8 cellular contexts compared by ENCODE assay signal in genomic region chrX:152635941-152636340, GRCh38. TPM values are rescaled to one million over a fixed set of nuclear protein-coding genes. Genes with fewer than 3 reads are reported as not detected.
A peak's percentile ranks its signal among the peaks of the same experiment; 100 is the strongest.
DNase-seq lines count a peak whose midpoint lies in the region; ATAC-seq and TF ChIP-seq lines count a peak whose summit lies in the region.

No MANE protein-coding gene starts in this region.

- in situ Hi-C loops in ACHN (cut with HindIII; ENCODE audit: low pct_ligation_motif_present, low pct_unique_long_range_greater_than_20kb, low sequenced_read_pairs): loop anchor here (25.0 kb wide), 1 partner anchor 176 kb away; no protein-coding TSS in a partner anchor

- H3K27ac ChIP-seq in coronary artery: no peak overlapping the region

- no peaks in the 10 kb centered on the region for H3K36me3 Mint-ChIP-seq in WTC11
- no peaks in the 10 kb centered on the region for H3K36me3 Mint-ChIP-seq in activated naive CD8-positive, alpha-beta T cell treated with anti-CD3 and anti-CD28 coated beads for 36 hours

- H3K4me1 Mint-ChIP-seq in WTC11: peaks cover 35% of the 10 kb centered on the region
- no peaks in the 10 kb centered on the region for H3K4me1 Mint-ChIP-seq in activated naive CD8-positive, alpha-beta T cell treated with anti-CD3 and anti-CD28 coated beads for 36 hours

- CTCF ChIA-PET in WTC11 (lab: Charles Lee): interaction anchor here (2.1 to 4.0 kb wide), 2 partner anchors 34 to 883 kb away, joined by 12 to 22 read pairs; no protein-coding TSS in a partner anchor

- TF ChIP-seq CTCF in GM12874 (IDR thresholded peaks at IDR 0.05; ENCODE audit: insufficient read depth, low read depth, low read length) (peak; percentile 30; the same call in 1 of the 2 replicates), NB4 (IDR thresholded peaks at IDR 0.05; ENCODE audit: low read depth, low read length) (peak; percentile 40), WTC11 (IDR thresholded peaks at IDR 0.05) (peak; percentile 32; the same call in 1 of the 2 replicates), coronary artery (IDR thresholded peaks at IDR 0.05) (no peak)

- H3K27me3 Mint-ChIP-seq in WTC11 (ENCODE audit: low read depth): peaks cover 21% of the 10 kb centered on the region
- H3K27me3 Mint-ChIP-seq in activated naive CD8-positive, alpha-beta T cell treated with anti-CD3 and anti-CD28 coated beads for 36 hours: peaks cover 39% of the 10 kb centered on the region

- peak; percentile 9 for DNase-seq in ACHN
- DNase-seq in NB4 (ENCODE audit: low read depth): peak; percentile 44
- peak; percentile 53 for DNase-seq in WTC11 (ENCODE audit: low spot score)
- DNase-seq in islet precursor cell: peak; percentile 77
- DNase-seq in activated naive CD8-positive, alpha-beta T cell treated with anti-CD3 and anti-CD28 coated beads for 36 hours: no peak
- DNase-seq in stimulated activated CD4-positive, alpha-beta T cell treated with anti-CD3 and anti-CD28 coated beads, Interleukin-15, amount 100 ng/mL, for 24 hours: no peak
- no peak for DNase-seq in coronary artery (ENCODE audit: low spot score)

- POLR2A ChIA-PET in WTC11 (lab: Charles Lee): no interaction called here

- ATAC-seq in WTC11: peak; percentile 19

- no peak overlapping the region for H3K4me3 Mint-ChIP-seq in WTC11
- H3K4me3 Mint-ChIP-seq in activated naive CD8-positive, alpha-beta T cell treated with anti-CD3 and anti-CD28 coated beads for 36 hours: no peak overlapping the region

- H3K4me3 ChIP-seq in NB4 (ENCODE audit: low read depth, low read length): no peak overlapping the region
- no peak overlapping the region for H3K4me3 ChIP-seq in coronary artery

- H3K27ac Mint-ChIP-seq in WTC11: no peak overlapping the region
- no peak overlapping the region for H3K27ac Mint-ChIP-seq in activated naive CD8-positive, alpha-beta T cell treated with anti-CD3 and anti-CD28 coated beads for 36 hours

- no peaks in the 10 kb centered on the region for H3K9me3 Mint-ChIP-seq in WTC11
- no peaks in the 10 kb centered on the region for H3K9me3 Mint-ChIP-seq in activated naive CD8-positive, alpha-beta T cell treated with anti-CD3 and anti-CD28 coated beads for 36 hours

- TF ChIP-seq POLR2A in NB4 (IDR thresholded peaks at IDR 0.05; ENCODE audit: extremely low read depth, insufficient read length): no peak

TF ChIP-seq in WTC11, 78 proteins besides CTCF, POLR2A, EP300 and RAD21:
- TF ChIP-seq IRF1 (CRISPR knock-in tag; IDR thresholded peaks at IDR 0.05) (no peak), MAX (CRISPR knock-in tag; IDR thresholded peaks at IDR 0.05) (no peak), ZNF425 (CRISPR knock-in tag; conservative IDR thresholded peaks at IDR 0.05) (no peak), E2F1 (CRISPR knock-in tag; IDR thresholded peaks at IDR 0.05) (no peak), ZNF219 (CRISPR knock-in tag; IDR thresholded peaks at IDR 0.05; ENCODE audit: borderline replicate concordance) (no peak), ZSCAN18 (CRISPR knock-in tag; IDR thresholded peaks at IDR 0.05) (no peak)

RNA-seq across cellular contexts. Expression of gene GABRQ, which starts 1.8 kb away (rescaled TPM):
- 8.6 to 9.1 TPM (median 8.8 TPM) in 3 replicates for total RNA-seq in WTC11 (2021)
- not detected for total RNA-seq in activated naive CD8-positive, alpha-beta T cell treated with anti-CD3 and anti-CD28 coated beads for 36 hours

Comparison
In these comparisons a context has a peak if more than half of its experiments do, and no peak if none do; other contexts are left out.
1. DNase-seq: peak in ACHN (single experiment), NB4 (single experiment), WTC11 (single experiment) and islet precursor cell (single experiment); none in activated naive CD8-positive, alpha-beta T cell treated with anti-CD3 and anti-CD28 coated beads for 36 hours (single experiment), stimulated activated CD4-positive, alpha-beta T cell treated with anti-CD3 and anti-CD28 coated beads, Interleukin-15, amount 100 ng/mL, for 24 hours (single experiment) and coronary artery (single experiment).